Comparison of ENCODE assay signal across 14 cellular contexts in genomic region chr1:143699731-143700130, GRCh38.
"Had no signal": no experiment of that assay in that cellular context is flagged by ENCODE, and none has a peak within 500 bp of the region (broad histone marks: within the 10 kb centered on the region; RNA-seq: fewer than 3 reads in every experiment).

No MANE protein-coding gene starts in this region.

- H3K27ac Mint-ChIP-seq: activated naive CD4-positive, alpha-beta T cell treated with anti-CD3 and anti-CD28 coated beads, Interleukin-2, amount 10 ng/mL, durations not matched to agents 7 days and 5 days; endodermal cell; immature natural killer cell had no signal

- H3K4me3 ChIP-seq: gastroesophageal sphincter, lung, ovary had no signal

- H3K9me3 ChIP-seq: gastroesophageal sphincter had no signal

- DNase-seq: activated CD4-positive, alpha-beta T cell treated with anti-CD3 and anti-CD28 coated beads, Interleukin-2, amount 50 U/mL, for 1 hour; activated CD8-positive, alpha-beta memory T cell treated with anti-CD3 and anti-CD28 coated beads for 24 hours; activated naive CD4-positive, alpha-beta T cell treated with anti-CD3 and anti-CD28 coated beads, Interleukin-2, amount 10 ng/mL, durations not matched to agents 7 days and 5 days; activated T-cell treated with anti-CD3 and anti-CD28 coated beads for 4 hours; dorsolateral prefrontal cortex; endodermal cell; immature natural killer cell; naive B cell; ovary; spleen had no signal

- H3K27ac ChIP-seq: dorsolateral prefrontal cortex, gastroesophageal sphincter, ovary, spleen had no signal

- H3K4me1 ChIP-seq: gastroesophageal sphincter had no signal

- ATAC-seq: activated CD4-positive, CD25-positive, alpha-beta regulatory T cell treated with anti-CD3 and anti-CD28 coated beads, Interleukin-2, amount 50 U/mL, for 24 hours; gastroesophageal sphincter; sciatic nerve had no signal

- H3K27me3 ChIP-seq: ovary had no signal

- H3K36me3 Mint-ChIP-seq: immature natural killer cell had no signal

- H3K36me3 ChIP-seq: gastroesophageal sphincter, ovary, spleen had no signal
